In genomic region chr5:145225529-145225928, GRCh38 we compare ENCODE assay signal across 28 cellular contexts.
"Had no signal": no experiment of that assay in that cellular context is flagged by ENCODE, and none has a peak within 500 bp of the region (broad histone marks: within the 10 kb centered on the region; RNA-seq: fewer than 3 reads in every experiment).

No MANE protein-coding gene starts in this region.

- H3K4me3 ChIP-seq: colonic mucosa, coronary artery, dorsolateral prefrontal cortex, esophagus muscularis mucosa, esophagus squamous epithelium, gastrocnemius medialis, gastroesophageal sphincter, heart left ventricle, heart right ventricle had no signal

- H3K27me3 Mint-ChIP-seq: dendritic cell treated with granulocyte-macrophage colony-stimulating factor and Interleukin-4, amounts not matched to agents 40 ng/mL and 50 ng/mL, for 4 days; effector memory CD8-positive, alpha-beta T cell had no signal

- ATAC-seq: effector memory CD8-positive, alpha-beta T cell; esophagus mucosa; foreskin keratinocyte; gastrocnemius medialis; gastroesophageal sphincter; heart left ventricle; heart right ventricle had no signal

- H3K36me3 ChIP-seq: colonic mucosa, esophagus muscularis mucosa, esophagus squamous epithelium, gastrocnemius medialis, gastroesophageal sphincter, heart left ventricle, heart right ventricle had no signal

- H3K4me3 Mint-ChIP-seq: dendritic cell treated with granulocyte-macrophage colony-stimulating factor and Interleukin-4, amounts not matched to agents 40 ng/mL and 50 ng/mL, for 4 days; effector memory CD8-positive, alpha-beta T cell; endodermal cell had no signal

- H3K4me1 ChIP-seq: colonic mucosa, esophagus muscularis mucosa, esophagus squamous epithelium, foreskin keratinocyte, gastrocnemius medialis, gastroesophageal sphincter, heart left ventricle, heart right ventricle had no signal

- H3K27ac ChIP-seq: colonic mucosa, coronary artery, dorsolateral prefrontal cortex, epithelial cell of prostate, esophagus muscularis mucosa, esophagus squamous epithelium, foreskin keratinocyte, gastrocnemius medialis, gastroesophageal sphincter, heart left ventricle, heart right ventricle had no signal

- FAIRE-seq: colon, endometrium, frontal cortex had no signal

- H3K27ac Mint-ChIP-seq: dendritic cell treated with granulocyte-macrophage colony-stimulating factor and Interleukin-4, amounts not matched to agents 40 ng/mL and 50 ng/mL, for 4 days; effector memory CD8-positive, alpha-beta T cell; endodermal cell had no signal

- H3K9me3 ChIP-seq: colonic mucosa, esophagus muscularis mucosa, esophagus squamous epithelium, gastrocnemius medialis, gastroesophageal sphincter, heart left ventricle, heart right ventricle had no signal

- H3K9me3 Mint-ChIP-seq: effector memory CD8-positive, alpha-beta T cell; endodermal cell had no signal

- DNase-seq: colonic mucosa; cortex of kidney; dermis blood vessel endothelial cell; dorsolateral prefrontal cortex; effector CD4-positive, alpha-beta T cell; effector CD8-positive, alpha-beta T cell; effector memory CD4-positive, alpha-beta T cell; effector memory CD8-positive, alpha-beta T cell; endodermal cell; erythroblast; esophagus squamous epithelium; foreskin fibroblast; foreskin keratinocyte; foreskin melanocyte; gastrocnemius medialis; glutamatergic neuron; head of caudate nucleus; heart left ventricle; heart right ventricle had no signal

- H3K27me3 ChIP-seq: colonic mucosa, dorsolateral prefrontal cortex, esophagus muscularis mucosa, esophagus squamous epithelium, foreskin keratinocyte, gastrocnemius medialis, gastroesophageal sphincter, heart left ventricle, heart right ventricle had no signal
